In the genomic region with DNA sequence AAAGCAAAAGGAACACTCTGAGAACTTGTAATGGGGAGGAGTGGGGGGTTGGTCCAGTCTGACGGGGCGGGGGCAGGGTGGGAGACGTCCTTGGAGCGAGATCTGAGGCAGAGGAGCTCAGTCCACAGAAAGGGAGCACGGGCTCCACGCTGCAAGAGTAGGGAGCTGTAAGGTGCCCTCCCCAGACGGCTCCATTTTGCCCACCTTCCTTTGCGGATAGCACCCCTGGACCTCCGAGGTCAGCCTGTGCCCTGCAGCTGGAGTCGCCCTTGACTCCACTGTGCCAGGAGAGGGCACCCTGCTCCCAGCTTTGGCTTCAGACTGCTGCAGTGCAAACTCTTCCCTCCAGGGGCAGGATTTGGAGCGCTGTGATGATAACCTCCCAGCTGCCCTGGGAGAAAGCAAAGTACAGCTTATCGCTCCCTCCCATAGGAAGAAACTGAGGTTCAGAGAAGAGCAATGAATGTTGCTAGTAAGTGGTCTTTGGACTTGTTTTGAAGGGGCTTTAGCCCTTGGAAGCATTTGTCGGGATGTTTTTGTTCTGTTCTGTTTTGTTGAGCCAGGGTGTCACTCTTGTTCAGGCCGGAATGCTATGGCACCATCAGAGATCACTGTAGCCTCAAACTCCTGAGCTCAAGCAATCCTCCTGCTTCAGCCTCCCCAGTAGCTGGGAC, we compare ENCODE assay signal across 8 cellular contexts.
DNase-seq lines count a peak whose midpoint lies in the region; ATAC-seq, FAIRE-seq and TF ChIP-seq lines count a peak whose summit lies in the region.

No MANE protein-coding gene starts in this region.

- peak; percentile 93 for FAIRE-seq in GM18507 (lab: Jason Lieb, UNC)

- peak; percentile 89 for ATAC-seq in HG03139 (IDR thresholded peaks at IDR 0.05; ENCODE audit: unreplicated experiment)

- DNase-seq in GM18507 (ENCODE audit: extremely low spot score, insufficient read length, low read depth) = peak; percentile 82
- DNase-seq in NCI-H345 (lab: John Stamatoyannopoulos, UW) = peak; percentile 95
- DNase-seq in activated CD4-positive, CD25-positive, alpha-beta regulatory T cell (lab: John Stamatoyannopoulos, UW) = peak; percentile 66 to 71 (median 70)
- DNase-seq in cardiac fibroblast (ENCODE audit: low read depth in 2 of 2) = peak; percentile 88 to 89
- DNase-seq in islet precursor cell = peak; percentile 95
- peak; percentile 80 to 86 for DNase-seq in stimulated activated CD4-positive, alpha-beta T cell treated with anti-CD3 and anti-CD28 coated beads, Interleukin-15, amount 100 ng/mL, for 48 hours (ENCODE audit: low read depth in 2 of 2)

- TF ChIP-seq CTCF in 22Rv1 (IDR thresholded peaks at IDR 0.05) = peak; percentile 99
- peak; percentile 100 for TF ChIP-seq CTCF in cardiac fibroblast (IDR thresholded peaks at IDR 0.05; ENCODE audit: low read depth, low read length)

- peak overlapping the region; percentile 26 to 34 for H3K4me3 ChIP-seq in cardiac fibroblast (replicated peaks in 1 of 2; ENCODE audit: low read depth in 2 of 2, low read length in 2 of 2)

- peak overlapping the region; percentile 99 for H3K27ac ChIP-seq in 22Rv1

Comparison
In these comparisons a context has a peak if more than half of its experiments do, and no peak if none do; other contexts are left out.
1. Peak in every context shown above with its lines: DNase-seq, ATAC-seq, H3K4me3 ChIP-seq and H3K27ac ChIP-seq.